25 cellular contexts compared by ENCODE assay signal in genomic region chr11:21892696-21893095, GRCh38.
DNase-seq lines count a peak whose midpoint lies in the region; TF ChIP-seq lines count a peak whose summit lies in the region.
"Had no signal": no experiment of that assay in that cellular context is flagged by ENCODE, and none has a peak within 500 bp of the region (broad histone marks: within the 10 kb centered on the region; RNA-seq: fewer than 3 reads in every experiment).

No MANE protein-coding gene starts in this region.

- TF ChIP-seq CTCF in hepatocyte (IDR thresholded peaks at IDR 0.05; ENCODE audit: poor library complexity): no peak
- no peak for TF ChIP-seq CTCF in breast epithelium (IDR thresholded peaks at IDR 0.05)

- H3K4me3 ChIP-seq in SK-N-MC (peak overlapping the region; percentile 47), hepatocyte (no peak overlapping the region), breast epithelium (no peak overlapping the region)
- H3K4me3 ChIP-seq: A549, BLaER1, GM12878 had no signal

- no peaks in the 10 kb centered on the region for H3K9me2 ChIP-seq in hepatocyte (replicated peaks; ENCODE audit: insufficient read depth)

- no peak for TF ChIP-seq POLR2A in breast epithelium (IDR thresholded peaks at IDR 0.05)

- no peaks in the 10 kb centered on the region for H3K27me3 ChIP-seq in hepatocyte
- H3K27me3 ChIP-seq in breast epithelium: no peaks in the 10 kb centered on the region
- H3K27me3 ChIP-seq: BE2C, BLaER1 had no signal

- H2AFZ ChIP-seq in hepatocyte: no peak overlapping the region

- H3K9ac ChIP-seq in SK-N-MC (ENCODE audit: insufficient read length): no peak overlapping the region
- H3K9ac ChIP-seq: BLaER1 had no signal

- H4K20me1 ChIP-seq in hepatocyte (ENCODE audit: insufficient read depth, poor library complexity, severe bottlenecking): no peaks in the 10 kb centered on the region
- H4K20me1 ChIP-seq: BLaER1 had no signal

- 68% methylated on average over 2 of the region's 2 CpGs for WGBS in hepatocyte (ENCODE audit: low lambda C conversion rate, missing lambda C conversion rate)

- H3K36me3 ChIP-seq in SK-N-MC (ENCODE audit: insufficient read depth, low read length): no peaks in the 10 kb centered on the region
- no peaks in the 10 kb centered on the region for H3K36me3 ChIP-seq in hepatocyte (replicated peaks; ENCODE audit: insufficient read depth, low read depth)
- no peaks in the 10 kb centered on the region for H3K36me3 ChIP-seq in breast epithelium
- H3K36me3 ChIP-seq: BE2C, BLaER1 had no signal

- H3K9me3 ChIP-seq in SK-N-MC (ENCODE audit: low read depth, low read length) (no peaks in the 10 kb centered on the region), hepatocyte (ENCODE audit: low read depth) (no peaks in the 10 kb centered on the region), breast epithelium (no peaks in the 10 kb centered on the region)
- H3K9me3 ChIP-seq: A549, BE2C, BLaER1 had no signal

- intact Hi-C loops in breast epithelium (cut with DNase I; ENCODE audit: low total_unique reads): no loop called here

- H3K27ac ChIP-seq in SK-N-MC: peak overlapping the region; percentile 79
- H3K27ac ChIP-seq in hepatocyte: no peak overlapping the region
- H3K27ac ChIP-seq in breast epithelium: no peak overlapping the region
- H3K27ac ChIP-seq: 22Rv1, A549, BLaER1 had no signal

- H3K4me1 ChIP-seq in hepatocyte (ENCODE audit: insufficient read depth) (no peaks in the 10 kb centered on the region), breast epithelium (no peaks in the 10 kb centered on the region)
- H3K4me1 ChIP-seq: BLaER1 had no signal

- no peaks in the 10 kb centered on the region for H3K79me2 ChIP-seq in hepatocyte

- DNase-seq in NCI-H526 treated with DMSO at 0.1 percent for 48 hours (lab: John Stamatoyannopoulos, UW): peak; percentile 48
- DNase-seq in NCI-H526 (lab: John Stamatoyannopoulos, UW): no peak
- peak; percentile 80 for DNase-seq in SK-N-MC (ENCODE audit: low read depth, low spot score)
- DNase-seq in hepatocyte (ENCODE audit: low spot score): no peak
- DNase-seq in breast epithelium (ENCODE audit: low spot score in 2 of 2): no peak
- DNase-seq in stimulated activated CD4-positive, alpha-beta T cell treated with anti-CD3 and anti-CD28 coated beads, Interleukin-15, amount 100 ng/mL, for 24 hours: no peak
- no peak for DNase-seq in iPS-NIHi7 (ENCODE audit: extremely low spot score)
- DNase-seq: ACHN; BE2C; C1 segment of cervical spinal cord; CD4-positive, alpha-beta memory T cell; CD4-positive, CD25-positive, alpha-beta regulatory T cell; CD8-positive, alpha-beta memory T cell; COR-L47; DMS 273 treated with DMSO at 0.1 percent for 48 hours; DMS153; DMS53; DMS79; DND-41; EL; GDM1 had no signal

- H3K4me2 ChIP-seq in hepatocyte: peak overlapping the region; percentile 31
- H3K4me2 ChIP-seq: A549, BLaER1 had no signal

Comparison
In these comparisons a context has a peak if more than half of its experiments do, and no peak if none do; other contexts are left out.
1. DNase-seq: peak in NCI-H526 treated with DMSO at 0.1 percent for 48 hours (single experiment) and SK-N-MC (single experiment); none in NCI-H526 (0 of 2), hepatocyte (single experiment), breast epithelium (0 of 2), stimulated activated CD4-positive, alpha-beta T cell treated with anti-CD3 and anti-CD28 coated beads, Interleukin-15, amount 100 ng/mL, for 24 hours (single experiment) and iPS-NIHi7 (single experiment).